11 cellular contexts compared by ENCODE assay signal in the genomic region with DNA sequence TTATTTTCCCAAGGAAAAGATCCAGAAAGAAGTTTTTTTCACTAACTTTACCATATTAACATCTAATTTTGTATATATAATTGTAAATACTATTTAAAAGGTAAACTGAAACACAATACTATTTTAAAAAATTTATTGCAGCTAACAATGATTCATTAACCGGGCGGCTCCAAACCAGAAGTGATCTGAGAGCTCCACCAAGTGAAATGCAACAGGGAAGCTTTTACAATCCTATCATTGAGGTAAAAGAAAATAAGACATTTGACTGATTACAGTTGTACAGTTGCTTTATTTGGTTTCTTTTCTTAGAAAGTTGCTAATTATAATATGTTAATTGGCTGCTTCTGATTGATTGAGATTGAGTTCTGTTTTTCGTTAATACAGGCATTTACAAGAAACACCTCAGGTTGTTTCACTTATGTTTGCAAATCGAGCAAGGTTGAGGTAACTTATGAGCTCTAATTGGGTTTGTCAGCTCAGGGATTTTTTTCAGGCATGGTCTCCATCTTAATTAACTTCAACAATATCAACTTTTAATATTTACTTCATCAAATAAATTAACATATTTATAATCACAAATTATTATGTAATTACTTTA.
DNase-seq lines count a peak whose midpoint lies in the region; ATAC-seq, FAIRE-seq and TF ChIP-seq lines count a peak whose summit lies in the region.
"Had no signal": no experiment of that assay in that cellular context is flagged by ENCODE, and none has a peak within 500 bp of the region (broad histone marks: within the 10 kb centered on the region; RNA-seq: fewer than 3 reads in every experiment).

No MANE protein-coding gene starts in this region.

- intact Hi-C loops in mammary epithelial cell (cut with micrococcal nuclease) = loop anchor here (1.0 to 5.0 kb wide), 11 partner anchors 170 to 1271 kb away; a partner anchor contains a TSS

- WGBS in mammary epithelial cell (ENCODE audit: low coverage, missing lambda C conversion rate) = 32% methylated on average over 4 of the region's 4 CpGs

- peaks cover 6% of the 10 kb centered on the region for H3K4me1 ChIP-seq in mammary epithelial cell (ENCODE audit: insufficient read depth, low read length)
- H3K4me1 ChIP-seq: HAP-1 had no signal

- no peaks in the 10 kb centered on the region for H3K9me3 ChIP-seq in mammary epithelial cell (replicated peaks; ENCODE audit: insufficient read depth, low read length)
- H3K9me3 ChIP-seq: HAP-1 had no signal

- TF ChIP-seq CTCF in C4-2B (conservative IDR thresholded peaks at IDR 0.05) (peak; percentile 75), mammary epithelial cell (conservative IDR thresholded peaks at IDR 0.05 in 1 of 2, IDR thresholded peaks at IDR 0.05 in 1 of 2; ENCODE audit: extremely low read depth in 1 of 2, insufficient read depth in 1 of 2, low read depth in 1 of 2, low read length in 2 of 2) (peak; percentile 73 to 74)

- H4K20me1 ChIP-seq in mammary epithelial cell (ENCODE audit: insufficient read depth, low read length) = no peaks in the 10 kb centered on the region

- no peak overlapping the region for H3K9ac ChIP-seq in mammary epithelial cell (ENCODE audit: insufficient read depth, low read length)

- FAIRE-seq in urothelium cell line (lab: Jason Lieb, UNC) = no peak

- no peak overlapping the region for H3K4me3 ChIP-seq in mammary epithelial cell (replicated peaks in 1 of 3; ENCODE audit: insufficient read depth in 1 of 3, low read depth in 2 of 3, low read length in 3 of 3)
- H3K4me3 ChIP-seq: HAP-1 had no signal

- peak; percentile 51 for ATAC-seq in left lobe of liver
- ATAC-seq in GM21717 (IDR thresholded peaks at IDR 0.05; ENCODE audit: unreplicated experiment) = no peak
- ATAC-seq in GM21423 (IDR thresholded peaks at IDR 0.05; ENCODE audit: unreplicated experiment) = no peak

- in situ Hi-C loops in mammary epithelial cell (cut with MboI; ENCODE audit: low sequenced_read_pairs in 2 of 2) = loop anchor here in 1 of 2 donors (25.0 kb wide), 1 partner anchor 1091 kb away; no protein-coding TSS in a partner anchor

- BruUV-seq in mammary epithelial cell (replicated peaks; lab: Mats Ljungman, UMichigan) = no TSS peak

- H3K79me2 ChIP-seq in mammary epithelial cell (ENCODE audit: insufficient read depth, low read length) = no peaks in the 10 kb centered on the region

- H3K36me3 ChIP-seq in mammary epithelial cell (ENCODE audit: insufficient read depth, low read length) = no peaks in the 10 kb centered on the region
- H3K36me3 ChIP-seq: HAP-1 had no signal

- no peak overlapping the region for H3K27ac ChIP-seq in C4-2B
- no peak overlapping the region for H3K27ac ChIP-seq in mammary epithelial cell (ENCODE audit: insufficient read depth, low read depth, low read length)

- no peak overlapping the region for H2AFZ ChIP-seq in mammary epithelial cell (ENCODE audit: low read depth, low read length)

- no peak overlapping the region for H3K4me2 ChIP-seq in mammary epithelial cell (ENCODE audit: insufficient read depth, low read depth, low read length)

- no peaks in the 10 kb centered on the region for H3K27me3 ChIP-seq in mammary epithelial cell (ENCODE audit: insufficient read depth, low read length)

- DNase-seq in LHCN-M2 (ENCODE audit: low read depth) = peak; percentile 52
- peak; percentile 32 for DNase-seq in mammary epithelial cell
- no peak for DNase-seq in left lobe of liver (ENCODE audit: low spot score)
- DNase-seq in activated naive CD4-positive, alpha-beta T cell (lab: John Stamatoyannopoulos, UW) = no peak
- DNase-seq in urothelium cell line (ENCODE audit: low spot score) = no peak
- DNase-seq: activated naive CD8-positive, alpha-beta T cell treated with anti-CD3 and anti-CD28 coated beads, Interleukin-2, amount 10 ng/mL, durations not matched to agents 7 days and 5 days; trophoblast cell had no signal

- CTCF ChIA-PET in mammary epithelial cell (lab: Charles Lee; ENCODE audit: low non-redundant PET) = interaction anchor here (0.6 to 0.8 kb wide), 4 partner anchors 237 to 910 kb away, joined by 3 to 7 read pairs (median 4); no protein-coding TSS in a partner anchor

- dilution Hi-C loops in mammary epithelial cell (cut with HindIII; ENCODE audit: low sequenced_read_pairs) = no loop called here

Comparison
In these comparisons a context has a peak if more than half of its experiments do, and no peak if none do; other contexts are left out.
1. DNase-seq: peak in LHCN-M2 (single experiment) and mammary epithelial cell (single experiment); none in left lobe of liver (single experiment), activated naive CD4-positive, alpha-beta T cell (0 of 4) and urothelium cell line (single experiment).